16 cellular contexts compared by ENCODE assay signal in the genomic region with DNA sequence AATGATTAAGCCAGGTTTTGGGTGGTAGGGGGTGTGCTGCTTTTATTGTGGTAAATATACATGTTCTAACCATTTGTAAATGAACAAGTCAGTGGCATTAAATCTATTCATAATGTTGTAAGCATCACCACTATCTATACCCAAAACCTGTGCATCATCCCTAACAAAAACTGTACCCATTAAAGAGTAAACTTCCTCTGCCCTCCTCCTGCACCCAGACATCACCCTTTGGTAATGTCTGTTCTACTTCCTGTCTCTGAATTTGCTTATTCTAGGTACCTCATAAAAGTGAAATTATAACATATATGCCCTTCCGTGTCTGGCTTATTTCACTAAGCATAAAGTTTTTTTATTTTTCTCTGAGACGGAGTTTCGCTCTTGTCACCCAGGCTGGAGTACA. TPM values are rescaled to one million over a fixed set of nuclear protein-coding genes. Genes with fewer than 3 reads are reported as not detected.
DNase-seq lines count a peak whose midpoint lies in the region; ATAC-seq, FAIRE-seq and TF ChIP-seq lines count a peak whose summit lies in the region.
"Had no signal": no experiment of that assay in that cellular context is flagged by ENCODE, and none has a peak within 500 bp of the region (broad histone marks: within the 10 kb centered on the region; RNA-seq: fewer than 3 reads in every experiment).

No MANE protein-coding gene starts in this region.

- H3K4me3 ChIP-seq in CD8-positive, alpha-beta T cell (ENCODE audit: low read depth, low read length) = no peak overlapping the region
- H3K4me3 ChIP-seq in left lung = no peak overlapping the region
- H3K4me3 ChIP-seq: adrenal gland, heart left ventricle, psoas muscle, thyroid gland had no signal

- no peaks in the 10 kb centered on the region for H3K9me3 ChIP-seq in CD8-positive, alpha-beta T cell (ENCODE audit: low read length)
- H3K9me3 ChIP-seq in left lung = no peaks in the 10 kb centered on the region
- H3K9me3 ChIP-seq: adrenal gland, heart left ventricle, psoas muscle, thyroid gland had no signal

- DNase-seq in CD8-positive, alpha-beta T cell = peak in 1 of 7 experiments; percentile 53
- DNase-seq in GM19239 (ENCODE audit: insufficient read length, low spot score) = no peak
- no peak for DNase-seq in activated CD8-positive, alpha-beta T cell treated with anti-CD3 and anti-CD28 coated beads for 36 hours
- DNase-seq in left colon = no peak
- DNase-seq in left lung = no peak
- no peak for DNase-seq in type B pancreatic cell (ENCODE audit: extremely low spot score, unreplicated experiment)
- no peak for DNase-seq in NCI-H2107 (lab: John Stamatoyannopoulos, UW)
- DNase-seq: adrenal gland, heart left ventricle, NCI-H187, NCI-H510A, psoas muscle, thyroid gland had no signal

- CTCF ChIA-PET in CD8-positive, alpha-beta T cell (lab: Charles Lee) = interaction anchor here (0.9 to 1.2 kb wide), 3 partner anchors 9 to 14 kb away, joined by 3 to 5 read pairs (median 4); a partner anchor contains a TSS
- CTCF ChIA-PET in activated CD8-positive, alpha-beta T cell treated with anti-CD3 and anti-CD28 coated beads for 36 hours (lab: Charles Lee) = interaction anchor here (1.4 kb wide), 1 partner anchor 13 kb away, joined by 4 read pairs; no protein-coding TSS in a partner anchor

- H3K4me3 Mint-ChIP-seq in CD8-positive, alpha-beta T cell = peak overlapping the region; percentile 12
- H3K4me3 Mint-ChIP-seq in activated CD8-positive, alpha-beta T cell treated with anti-CD3 and anti-CD28 coated beads for 36 hours = no peak overlapping the region
- H3K4me3 Mint-ChIP-seq in type B pancreatic cell = no peak overlapping the region

- peaks cover 17% of the 10 kb centered on the region for H3K36me3 ChIP-seq in CD8-positive, alpha-beta T cell (ENCODE audit: insufficient read depth, low read length)
- H3K36me3 ChIP-seq in left lung = peaks cover 0 to 96% of the 10 kb centered on the region in 2 donors

- no peak for TF ChIP-seq CTCF in CD8-positive, alpha-beta T cell (IDR thresholded peaks at IDR 0.05)
- no peak for TF ChIP-seq CTCF in activated CD8-positive, alpha-beta T cell treated with anti-CD3 and anti-CD28 coated beads for 36 hours (IDR thresholded peaks at IDR 0.05)
- no peak for TF ChIP-seq CTCF in left lung (IDR thresholded peaks at IDR 0.05)
- TF ChIP-seq CTCF in type B pancreatic cell (conservative IDR thresholded peaks at IDR 0.05) = no peak

- ATAC-seq in CD8-positive, alpha-beta T cell = peak; percentile 96
- ATAC-seq in activated CD8-positive, alpha-beta T cell treated with anti-CD3 and anti-CD28 coated beads for 36 hours = peak; percentile 80
- ATAC-seq in left colon (peak; percentile 53), left lung (no peak)
- ATAC-seq: heart left ventricle, psoas muscle, SK-N-SH treated with all-trans-retinoic acid at 6 μM for 48 hours had no signal

- intact Hi-C loops in CD8-positive, alpha-beta T cell (cut with DNase I, micrococcal nuclease) = loop anchor here (1.0 kb wide), 2 partner anchors 10 to 13 kb away; no protein-coding TSS in a partner anchor
- intact Hi-C loops in activated CD8-positive, alpha-beta T cell treated with anti-CD3 and anti-CD28 coated beads for 36 hours (cut with micrococcal nuclease) = no loop called here
- intact Hi-C loops in left colon (cut with DNase I, micrococcal nuclease) (no loop called here), left lung (cut with DNase I) (no loop called here)

- peak; percentile 28 for FAIRE-seq in GM19239 (lab: Jason Lieb, UNC)
- FAIRE-seq: colon had no signal

- peaks cover 38% of the 10 kb centered on the region for H3K4me1 Mint-ChIP-seq in CD8-positive, alpha-beta T cell (ENCODE audit: low read depth)
- peaks cover 36% of the 10 kb centered on the region for H3K4me1 Mint-ChIP-seq in activated CD8-positive, alpha-beta T cell treated with anti-CD3 and anti-CD28 coated beads for 36 hours (ENCODE audit: low read depth)
- H3K4me1 Mint-ChIP-seq in type B pancreatic cell (ENCODE audit: unreplicated experiment) = no peaks in the 10 kb centered on the region

- H3K27me3 ChIP-seq in CD8-positive, alpha-beta T cell (ENCODE audit: insufficient read depth, low read length) = no peaks in the 10 kb centered on the region
- H3K27me3 ChIP-seq in left lung = no peaks in the 10 kb centered on the region
- H3K27me3 ChIP-seq: adrenal gland, heart left ventricle, thyroid gland had no signal

- H3K27ac Mint-ChIP-seq in CD8-positive, alpha-beta T cell = peak overlapping the region; percentile 92
- H3K27ac Mint-ChIP-seq in activated CD8-positive, alpha-beta T cell treated with anti-CD3 and anti-CD28 coated beads for 36 hours = peak overlapping the region; percentile 80
- H3K27ac Mint-ChIP-seq in type B pancreatic cell = no peak overlapping the region

- H3K4me1 ChIP-seq in CD8-positive, alpha-beta T cell (ENCODE audit: insufficient read depth, low read length) = peaks cover 10% of the 10 kb centered on the region
- peaks cover 0 to 12% of the 10 kb centered on the region in 2 donors for H3K4me1 ChIP-seq in left lung
- H3K4me1 ChIP-seq: psoas muscle, thyroid gland had no signal

- H3K9me3 Mint-ChIP-seq in CD8-positive, alpha-beta T cell = no peaks in the 10 kb centered on the region
- no peaks in the 10 kb centered on the region for H3K9me3 Mint-ChIP-seq in activated CD8-positive, alpha-beta T cell treated with anti-CD3 and anti-CD28 coated beads for 36 hours
- no peaks in the 10 kb centered on the region for H3K9me3 Mint-ChIP-seq in type B pancreatic cell

- no peaks in the 10 kb centered on the region for H3K27me3 Mint-ChIP-seq in CD8-positive, alpha-beta T cell (ENCODE audit: low read depth)
- H3K27me3 Mint-ChIP-seq in activated CD8-positive, alpha-beta T cell treated with anti-CD3 and anti-CD28 coated beads for 36 hours = no peaks in the 10 kb centered on the region
- H3K27me3 Mint-ChIP-seq in type B pancreatic cell = no peaks in the 10 kb centered on the region

- H3K36me3 Mint-ChIP-seq in CD8-positive, alpha-beta T cell = peaks cover 72% of the 10 kb centered on the region
- peaks cover 59% of the 10 kb centered on the region for H3K36me3 Mint-ChIP-seq in activated CD8-positive, alpha-beta T cell treated with anti-CD3 and anti-CD28 coated beads for 36 hours (ENCODE audit: low read depth)
- peaks cover 50% of the 10 kb centered on the region for H3K36me3 Mint-ChIP-seq in type B pancreatic cell

- POLR2A ChIA-PET in CD8-positive, alpha-beta T cell (lab: Charles Lee) = interaction anchor here (0.5 kb wide), 1 partner anchor 14 kb away, joined by 3 read pairs; no protein-coding TSS in a partner anchor
- POLR2A ChIA-PET in activated CD8-positive, alpha-beta T cell treated with anti-CD3 and anti-CD28 coated beads for 36 hours (lab: Charles Lee) = interaction anchor here (0.9 to 2.7 kb wide), 2 partner anchors 10 to 163 kb away, joined by 3 to 7 read pairs; no protein-coding TSS in a partner anchor

- H3K27ac ChIP-seq in CD8-positive, alpha-beta T cell (ENCODE audit: low read depth, low read length) = peak overlapping the region; percentile 25
- no peak overlapping the region for H3K27ac ChIP-seq in left lung
- H3K27ac ChIP-seq: adrenal gland, C4-2B, heart left ventricle, psoas muscle, thyroid gland had no signal

RNA-seq across cellular contexts. Expression of a gene that starts 14.1 kb away (rescaled TPM):
- 10 to 100 TPM; 51.6 to 53.1 TPM for total RNA-seq in CD8-positive, alpha-beta T cell
- 10 to 100 TPM; 65.3 to 73.2 TPM for total RNA-seq in activated CD8-positive, alpha-beta T cell treated with anti-CD3 and anti-CD28 coated beads for 36 hours
- total RNA-seq in left colon = 10 to 100 TPM; 23.5 to 25.9 TPM
- total RNA-seq in left lung = 10 to 100 TPM; 29.8 to 43.3 TPM
- total RNA-seq in type B pancreatic cell (ENCODE audit: low replicate concordance) = 42.0 and 48.7 TPM in 2 replicates

Comparison
In these comparisons a context has a peak if more than half of its experiments do, and no peak if none do; other contexts are left out.
1. intact Hi-C loops: an anchor here in CD8-positive, alpha-beta T cell (1.0 kb wide); none called in activated CD8-positive, alpha-beta T cell treated with anti-CD3 and anti-CD28 coated beads for 36 hours, left colon and left lung.